10 cellular contexts compared by ENCODE assay signal in the genomic region with DNA sequence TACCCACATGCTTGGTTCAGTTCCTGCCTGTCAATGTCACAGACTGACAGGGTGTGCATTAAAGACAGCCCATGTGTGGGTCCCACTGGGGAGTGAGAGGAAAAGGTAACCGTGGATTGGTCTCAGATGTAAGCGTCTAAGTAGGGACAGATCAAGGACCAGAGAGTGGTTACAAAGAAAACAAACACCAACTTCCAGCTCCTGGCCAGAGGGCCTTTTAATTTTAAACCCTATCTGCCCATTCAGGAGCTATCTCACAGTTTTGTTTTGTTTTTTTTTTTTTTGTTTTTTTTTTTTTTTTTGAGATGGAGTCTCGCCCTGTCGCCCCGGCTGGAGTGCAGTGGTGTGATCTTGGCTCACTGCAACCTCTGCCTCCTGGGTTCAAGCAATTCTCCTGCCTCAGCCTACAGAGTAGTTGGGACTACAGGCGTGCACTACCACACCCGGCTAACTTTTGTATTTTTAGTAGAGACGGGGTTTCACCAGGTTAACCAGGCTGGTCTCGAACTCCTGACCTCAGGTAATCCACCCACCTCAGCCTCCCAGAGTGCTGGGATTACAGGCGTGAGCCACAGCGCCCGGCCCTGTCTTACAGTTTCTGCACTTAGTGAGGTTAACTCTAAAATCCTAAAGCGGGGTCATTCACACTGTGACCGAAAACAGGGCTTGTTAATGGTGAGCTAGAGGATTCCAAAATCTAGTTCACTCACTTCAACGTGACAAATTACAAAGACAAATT. TPM values are rescaled to one million over a fixed set of nuclear protein-coding genes. Genes with fewer than 3 reads are reported as not detected.
DNase-seq lines count a peak whose midpoint lies in the region; ATAC-seq and TF ChIP-seq lines count a peak whose summit lies in the region.
"Not testable (repeated sequence)": the region's sequence is repeated elsewhere in the genome, so short reads cannot be mapped to it uniquely, and the experiment has no call there.
"Had no signal": no experiment of that assay in that cellular context is flagged by ENCODE, and none has a peak within 500 bp of the region (broad histone marks: within the 10 kb centered on the region; RNA-seq: fewer than 3 reads in every experiment).

No MANE protein-coding gene starts in this region.

- H3K4me1 Mint-ChIP-seq in activated B cell treated with CpG ODN at 0.5 μM for 24 hours (peaks cover 67% of the 10 kb centered on the region), chondrocyte (ENCODE audit: low read depth) (peaks cover 27% of the 10 kb centered on the region), nephron (peaks cover 60% of the 10 kb centered on the region)
- peaks cover 51% of the 10 kb centered on the region for H3K4me1 Mint-ChIP-seq in stimulated activated naive CD8-positive, alpha-beta T cell treated with anti-CD3 and anti-CD28 coated beads, Interleukin-15, Interleukin-2, amounts not matched to agents 100 ng/mL and 50 ng/mL, for 24 hours (ENCODE audit: low read depth)

- peaks cover 16% of the 10 kb centered on the region for H3K9me3 ChIP-seq in AG04450 (ENCODE audit: control insufficient read depth, insufficient read depth, low read length)
- not testable (repeated sequence) for H3K9me3 ChIP-seq in DOHH2 (ENCODE audit: control insufficient read depth, insufficient read depth, low read length); right atrium auricular region

- H3K9me3 Mint-ChIP-seq in activated B cell treated with CpG ODN at 0.5 μM for 24 hours; chondrocyte (ENCODE audit: low read depth); nephron; stimulated activated naive CD8-positive, alpha-beta T cell treated with anti-CD3 and anti-CD28 coated beads, Interleukin-15, Interleukin-2, amounts not matched to agents 100 ng/mL and 50 ng/mL, for 24 hours: not testable (repeated sequence)

- H3F3A ChIP-seq in DOHH2 (ENCODE audit: control insufficient read depth, insufficient read depth) = not testable (repeated sequence)

- intact Hi-C loops in activated B cell treated with CpG ODN at 0.5 μM for 24 hours (cut with micrococcal nuclease) = loop anchor here (5.0 kb wide), 2 partner anchors 50 to 105 kb away; partner anchors contain the start of genes AMZ1 and GNA12
- intact Hi-C loops in sciatic nerve (cut with DNase I) = not testable (repeated sequence)

- DNase-seq in AG04450 (ENCODE audit: low read depth, low spot score); activated B cell treated with CpG ODN at 0.5 μM for 24 hours: not testable (repeated sequence)
- DNase-seq in chondrocyte (ENCODE audit: low spot score) (peak; percentile 30), right atrium auricular region (ENCODE audit: low spot score) (peak; percentile 56), sciatic nerve (ENCODE audit: low spot score) (peak; percentile 42)

- H3K27ac Mint-ChIP-seq in activated B cell treated with CpG ODN at 0.5 μM for 24 hours = peak overlapping the region; percentile 3
- H3K27ac Mint-ChIP-seq in chondrocyte (ENCODE audit: unreplicated experiment) = not testable (repeated sequence)
- peak overlapping the region in 2 of 3 experiments; percentile 9 to 62 for H3K27ac Mint-ChIP-seq in nephron
- H3K27ac Mint-ChIP-seq in stimulated activated naive CD8-positive, alpha-beta T cell treated with anti-CD3 and anti-CD28 coated beads, Interleukin-15, Interleukin-2, amounts not matched to agents 100 ng/mL and 50 ng/mL, for 24 hours = peak overlapping the region; percentile 47

- CTCF ChIA-PET in AG04450 (lab: Charles Lee) = not testable (repeated sequence)
- CTCF ChIA-PET in activated B cell treated with CpG ODN at 0.5 μM for 24 hours (lab: Charles Lee) = interaction anchor here (0.6 to 1.4 kb wide), 3 partner anchors 21 to 285 kb away, joined by 3 to 5 read pairs (median 4); no protein-coding TSS in a partner anchor

- not testable (repeated sequence) for TF ChIP-seq CTCF in AG04450 (IDR thresholded peaks at IDR 0.05; ENCODE audit: low read depth, low read length); DOHH2 (IDR thresholded peaks at IDR 0.05; ENCODE audit: low read depth, low read length, poor library complexity, severe bottlenecking); activated B cell treated with CpG ODN at 0.5 μM for 24 hours (IDR thresholded peaks at IDR 0.05); chondrocyte (IDR thresholded peaks at IDR 0.05); right atrium auricular region (IDR thresholded peaks at IDR 0.05); nephron (IDR thresholded peaks at IDR 0.05; ENCODE audit: unreplicated experiment in 3 of 3)

- not testable (repeated sequence) for H3K9me2 ChIP-seq in DOHH2 (replicated peaks; ENCODE audit: control insufficient read depth, low read length)

- H3K36me3 Mint-ChIP-seq in activated B cell treated with CpG ODN at 0.5 μM for 24 hours (ENCODE audit: low read depth) (peaks cover 22% of the 10 kb centered on the region), chondrocyte (ENCODE audit: low read depth) (peaks cover 16% of the 10 kb centered on the region), nephron (ENCODE audit: low read depth) (peaks cover 31% of the 10 kb centered on the region)
- H3K36me3 Mint-ChIP-seq in stimulated activated naive CD8-positive, alpha-beta T cell treated with anti-CD3 and anti-CD28 coated beads, Interleukin-15, Interleukin-2, amounts not matched to agents 100 ng/mL and 50 ng/mL, for 24 hours (ENCODE audit: low read depth) = peaks cover 14% of the 10 kb centered on the region

- POLR2A ChIA-PET in AG04450 (lab: Yijun Ruan, JAX) = not testable (repeated sequence)
- POLR2A ChIA-PET in activated B cell treated with CpG ODN at 0.5 μM for 24 hours (lab: Charles Lee) = interaction anchor here (0.5 to 1.4 kb wide), 3 partner anchors 21 to 106 kb away, joined by 3 to 7 read pairs (median 4); no protein-coding TSS in a partner anchor

- not testable (repeated sequence) for H3K4me3 ChIP-seq in AG04450 (ENCODE audit: low read depth, low read length); DOHH2 (ENCODE audit: low read length); right atrium auricular region

- peak overlapping the region; percentile 58 for H3K4me2 ChIP-seq in DOHH2 (ENCODE audit: low read length)

- not testable (repeated sequence) for H3K27me3 ChIP-seq in AG04450 (ENCODE audit: control insufficient read depth, insufficient read depth, low read length); DOHH2 (ENCODE audit: control insufficient read depth, low read length); right atrium auricular region

- H3K4me3 Mint-ChIP-seq in activated B cell treated with CpG ODN at 0.5 μM for 24 hours; chondrocyte (ENCODE audit: unreplicated experiment); nephron; stimulated activated naive CD8-positive, alpha-beta T cell treated with anti-CD3 and anti-CD28 coated beads, Interleukin-15, Interleukin-2, amounts not matched to agents 100 ng/mL and 50 ng/mL, for 24 hours: not testable (repeated sequence)

- H3K4me1 ChIP-seq in DOHH2 (ENCODE audit: control insufficient read depth, low read length) (peaks cover 41% of the 10 kb centered on the region), right atrium auricular region (peaks cover 0 to 67% of the 10 kb centered on the region in 2 donors)

- not testable (repeated sequence) for H3K27me3 Mint-ChIP-seq in activated B cell treated with CpG ODN at 0.5 μM for 24 hours; chondrocyte (ENCODE audit: low read depth); nephron (ENCODE audit: low read depth); stimulated activated naive CD8-positive, alpha-beta T cell treated with anti-CD3 and anti-CD28 coated beads, Interleukin-15, Interleukin-2, amounts not matched to agents 100 ng/mL and 50 ng/mL, for 24 hours

- H3K27ac ChIP-seq in AG04450 (ENCODE audit: low read depth, low read length) (peak overlapping the region; percentile 21), DOHH2 (ENCODE audit: low read depth, low read length) (0 out of 2 replicates have a peak overlapping the region, but pooled peaks have one; percentile 16), right atrium auricular region (peak overlapping the region in 1 of 2 donors; percentile 82)

- H3K79me2 ChIP-seq in DOHH2 (ENCODE audit: control insufficient read depth, low read length) = not testable (repeated sequence)

- not testable (repeated sequence) for ATAC-seq in activated B cell treated with CpG ODN at 0.5 μM for 24 hours (ENCODE audit: low read depth); sciatic nerve

- H4K20me1 ChIP-seq in DOHH2 (ENCODE audit: control insufficient read depth, insufficient read depth, low read depth, low read length) = not testable (repeated sequence)

- not testable (repeated sequence) for H3K36me3 ChIP-seq in DOHH2 (ENCODE audit: control insufficient read depth, low read length); right atrium auricular region

RNA-seq across cellular contexts. Expression of gene AMZ1, which starts 49.2 kb away (rescaled TPM):
- polyA plus RNA-seq in AG04450 (2011; rRNA removed) = 0.43 and 0.67 TPM in 2 replicates
- 0.78 and 1.1 TPM in 2 replicates for polyA minus RNA-seq in AG04450 (2011; rRNA and poly(A)+ RNA removed)
- total RNA-seq in activated B cell treated with CpG ODN at 0.5 μM for 24 hours (5.9 and 8.3 TPM in 2 replicates), chondrocyte (9.1 to 11.1 TPM (median 9.6 TPM) in 3 replicates), right atrium auricular region (under 1 TPM in 1 of 2 donors, not detected in 1; 0.07 TPM), sciatic nerve (0.31 TPM)
- total RNA-seq: K562, MCF 10A had no signal
- polyA plus RNA-seq: K562 had no signal
